ENCODE assay signal across 1 cellular context in the genomic region with DNA sequence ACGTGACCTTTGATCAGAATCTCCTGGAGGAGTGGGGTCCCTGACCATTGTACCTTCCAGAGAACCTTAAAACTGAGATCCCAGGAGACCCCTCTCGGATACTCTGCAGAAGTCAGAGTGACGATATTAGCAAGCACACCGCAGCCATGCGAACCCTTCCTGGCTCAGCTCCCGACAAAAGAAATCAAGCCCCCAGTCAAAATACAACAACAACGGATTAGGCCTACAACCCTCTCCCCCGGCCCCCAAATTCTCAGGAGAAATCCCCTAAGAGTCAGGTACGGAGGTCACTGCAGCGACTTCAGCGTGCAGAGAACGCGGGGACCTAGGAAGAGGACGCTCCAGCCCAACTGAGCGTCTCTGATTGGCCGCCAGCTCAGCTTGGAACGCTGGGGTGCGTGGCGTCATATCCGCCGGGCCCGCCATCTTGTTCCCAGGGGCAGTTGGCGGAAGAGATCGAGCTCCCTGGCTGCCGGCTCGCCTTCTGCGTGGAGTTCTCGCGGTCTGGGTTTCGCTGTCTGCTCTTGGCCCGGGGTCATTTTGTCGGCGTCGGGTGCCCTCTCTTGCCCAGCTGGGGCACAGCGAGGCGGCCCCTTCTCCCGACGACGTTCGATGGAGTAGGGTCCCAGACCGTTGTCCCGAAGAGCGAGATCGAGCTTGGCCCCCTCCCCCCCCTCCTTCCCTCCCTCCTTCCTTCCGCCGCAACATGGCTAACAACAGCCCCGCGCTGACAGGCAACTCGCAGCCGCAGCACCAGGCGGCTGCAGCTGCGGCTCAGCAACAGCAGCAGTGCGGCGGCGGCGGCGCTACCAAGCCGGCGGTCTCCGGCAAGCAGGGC.
TF ChIP-seq lines count a peak whose summit lies in the region.

PRPF38B (plus strand) TSS at position 425 of the 838 bp plus-strand sequence; CDS start at position 707, 282 bp downstream.

TF ChIP-seq in K562, 482 proteins besides CTCF, POLR2A, EP300 and RAD21 (continued from another document and continues in another):
- TF ChIP-seq, protein P1, sequence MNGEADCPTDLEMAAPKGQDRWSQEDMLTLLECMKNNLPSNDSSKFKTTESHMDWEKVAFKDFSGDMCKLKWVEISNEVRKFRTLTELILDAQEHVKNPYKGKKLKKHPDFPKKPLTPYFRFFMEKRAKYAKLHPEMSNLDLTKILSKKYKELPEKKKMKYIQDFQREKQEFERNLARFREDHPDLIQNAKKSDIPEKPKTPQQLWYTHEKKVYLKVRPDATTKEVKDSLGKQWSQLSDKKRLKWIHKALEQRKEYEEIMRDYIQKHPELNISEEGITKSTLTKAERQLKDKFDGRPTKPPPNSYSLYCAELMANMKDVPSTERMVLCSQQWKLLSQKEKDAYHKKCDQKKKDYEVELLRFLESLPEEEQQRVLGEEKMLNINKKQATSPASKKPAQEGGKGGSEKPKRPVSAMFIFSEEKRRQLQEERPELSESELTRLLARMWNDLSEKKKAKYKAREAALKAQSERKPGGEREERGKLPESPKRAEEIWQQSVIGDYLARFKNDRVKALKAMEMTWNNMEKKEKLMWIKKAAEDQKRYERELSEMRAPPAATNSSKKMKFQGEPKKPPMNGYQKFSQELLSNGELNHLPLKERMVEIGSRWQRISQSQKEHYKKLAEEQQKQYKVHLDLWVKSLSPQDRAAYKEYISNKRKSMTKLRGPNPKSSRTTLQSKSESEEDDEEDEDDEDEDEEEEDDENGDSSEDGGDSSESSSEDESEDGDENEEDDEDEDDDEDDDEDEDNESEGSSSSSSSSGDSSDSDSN (IDR thresholded peaks at IDR 0.05; ENCODE audit: borderline replicate concordance in 1 of 2, low read depth in 2 of 2, low read length in 2 of 2) = no peak
- TF ChIP-seq, protein P2, sequence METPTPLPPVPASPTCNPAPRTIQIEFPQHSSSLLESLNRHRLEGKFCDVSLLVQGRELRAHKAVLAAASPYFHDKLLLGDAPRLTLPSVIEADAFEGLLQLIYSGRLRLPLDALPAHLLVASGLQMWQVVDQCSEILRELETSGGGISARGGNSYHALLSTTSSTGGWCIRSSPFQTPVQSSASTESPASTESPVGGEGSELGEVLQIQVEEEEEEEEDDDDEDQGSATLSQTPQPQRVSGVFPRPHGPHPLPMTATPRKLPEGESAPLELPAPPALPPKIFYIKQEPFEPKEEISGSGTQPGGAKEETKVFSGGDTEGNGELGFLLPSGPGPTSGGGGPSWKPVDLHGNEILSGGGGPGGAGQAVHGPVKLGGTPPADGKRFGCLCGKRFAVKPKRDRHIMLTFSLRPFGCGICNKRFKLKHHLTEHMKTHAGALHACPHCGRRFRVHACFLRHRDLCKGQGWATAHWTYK (CRISPR knock-in tag; IDR thresholded peaks at IDR 0.05) = peak; percentile 19; the same call in 1 of the 2 replicates
- TF ChIP-seq ETS2 (tag; IDR thresholded peaks at IDR 0.05; ENCODE audit: borderline replicate concordance, poor library complexity, severe bottlenecking) = no peak
- peak; percentile 70 for TF ChIP-seq HMGN3 (IDR thresholded peaks at IDR 0.05; ENCODE audit: borderline replicate concordance, extremely low read depth, insufficient read length, low read depth, low read length)
- peak; percentile 45; the same call in 1 of the 2 replicates for TF ChIP-seq ZBED1 (IDR thresholded peaks at IDR 0.05)
- no peak for TF ChIP-seq HMBOX1 (IDR thresholded peaks at IDR 0.05)
- no peak for TF ChIP-seq IFI16 (CRISPR knock-in tag; IDR thresholded peaks at IDR 0.05)
- no peak; the same call in 1 of the 2 replicates for TF ChIP-seq DPF2 (IDR thresholded peaks at IDR 0.05)
- TF ChIP-seq LARP7 (IDR thresholded peaks at IDR 0.05) = no peak
- TF ChIP-seq ILF3 (IDR thresholded peaks at IDR 0.05; ENCODE audit: borderline replicate concordance) = no peak
- TF ChIP-seq, protein P3, sequence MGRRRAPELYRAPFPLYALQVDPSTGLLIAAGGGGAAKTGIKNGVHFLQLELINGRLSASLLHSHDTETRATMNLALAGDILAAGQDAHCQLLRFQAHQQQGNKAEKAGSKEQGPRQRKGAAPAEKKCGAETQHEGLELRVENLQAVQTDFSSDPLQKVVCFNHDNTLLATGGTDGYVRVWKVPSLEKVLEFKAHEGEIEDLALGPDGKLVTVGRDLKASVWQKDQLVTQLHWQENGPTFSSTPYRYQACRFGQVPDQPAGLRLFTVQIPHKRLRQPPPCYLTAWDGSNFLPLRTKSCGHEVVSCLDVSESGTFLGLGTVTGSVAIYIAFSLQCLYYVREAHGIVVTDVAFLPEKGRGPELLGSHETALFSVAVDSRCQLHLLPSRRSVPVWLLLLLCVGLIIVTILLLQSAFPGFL (CRISPR knock-in tag; IDR thresholded peaks at IDR 0.05) = no peak
- TF ChIP-seq ZC3H4 (CRISPR knock-in tag; IDR thresholded peaks at IDR 0.05; ENCODE audit: borderline replicate concordance) = no peak
- no peak for TF ChIP-seq CREB5 (CRISPR knock-in tag; IDR thresholded peaks at IDR 0.05)
- TF ChIP-seq KAT8 (IDR thresholded peaks at IDR 0.05; ENCODE audit: low read depth) = 0 out of 2 replicates have a peak, but pooled peaks have one; percentile 46
- peak; percentile 20 for TF ChIP-seq NFYB (IDR thresholded peaks at IDR 0.05; ENCODE audit: extremely low read depth, insufficient read length)
- TF ChIP-seq, protein P4, sequence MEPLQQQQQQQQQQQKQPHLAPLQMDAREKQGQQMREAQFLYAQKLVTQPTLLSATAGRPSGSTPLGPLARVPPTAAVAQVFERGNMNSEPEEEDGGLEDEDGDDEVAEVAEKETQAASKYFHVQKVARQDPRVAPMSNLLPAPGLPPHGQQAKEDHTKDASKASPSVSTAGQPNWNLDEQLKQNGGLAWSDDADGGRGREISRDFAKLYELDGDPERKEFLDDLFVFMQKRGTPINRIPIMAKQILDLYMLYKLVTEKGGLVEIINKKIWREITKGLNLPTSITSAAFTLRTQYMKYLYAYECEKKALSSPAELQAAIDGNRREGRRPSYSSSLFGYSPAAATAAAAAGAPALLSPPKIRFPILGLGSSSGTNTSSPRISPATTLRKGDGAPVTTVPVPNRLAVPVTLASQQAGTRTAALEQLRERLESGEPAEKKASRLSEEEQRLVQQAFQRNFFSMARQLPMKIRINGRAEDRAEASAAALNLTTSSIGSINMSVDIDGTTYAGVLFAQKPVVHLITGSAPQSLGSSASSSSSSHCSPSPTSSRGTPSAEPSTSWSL (CRISPR knock-in tag; IDR thresholded peaks at IDR 0.05; ENCODE audit: borderline replicate concordance) = no peak
- no peak; the same call in 1 of the 2 replicates for TF ChIP-seq BRD4 (IDR thresholded peaks at IDR 0.05)
- no peak for TF ChIP-seq MTA2 (IDR thresholded peaks at IDR 0.05; ENCODE audit: low read depth)
- peak; percentile 7; the same call in 1 of the 2 replicates for TF ChIP-seq ATF6 (CRISPR knock-in tag; IDR thresholded peaks at IDR 0.05)
- no peak for TF ChIP-seq TAL1 (IDR thresholded peaks at IDR 0.05)
- no peak for TF ChIP-seq SIRT6 (IDR thresholded peaks at IDR 0.05; ENCODE audit: low read depth, low read length)
- TF ChIP-seq ZNF644 (tag; IDR thresholded peaks at IDR 0.05; ENCODE audit: low read depth) = no peak
- TF ChIP-seq NBN (IDR thresholded peaks at IDR 0.05; ENCODE audit: low read depth) = peak; percentile 86
- TF ChIP-seq ZNF384 (IDR thresholded peaks at IDR 0.05; ENCODE audit: low read depth, low read length) = no peak
- no peak; the same call in 1 of the 2 replicates for TF ChIP-seq DEAF1 (CRISPR knock-in tag; IDR thresholded peaks at IDR 0.05)
- TF ChIP-seq CHD2 (IDR thresholded peaks at IDR 0.05; ENCODE audit: low read depth, low read length) = peak; percentile 76
- TF ChIP-seq, protein P5, sequence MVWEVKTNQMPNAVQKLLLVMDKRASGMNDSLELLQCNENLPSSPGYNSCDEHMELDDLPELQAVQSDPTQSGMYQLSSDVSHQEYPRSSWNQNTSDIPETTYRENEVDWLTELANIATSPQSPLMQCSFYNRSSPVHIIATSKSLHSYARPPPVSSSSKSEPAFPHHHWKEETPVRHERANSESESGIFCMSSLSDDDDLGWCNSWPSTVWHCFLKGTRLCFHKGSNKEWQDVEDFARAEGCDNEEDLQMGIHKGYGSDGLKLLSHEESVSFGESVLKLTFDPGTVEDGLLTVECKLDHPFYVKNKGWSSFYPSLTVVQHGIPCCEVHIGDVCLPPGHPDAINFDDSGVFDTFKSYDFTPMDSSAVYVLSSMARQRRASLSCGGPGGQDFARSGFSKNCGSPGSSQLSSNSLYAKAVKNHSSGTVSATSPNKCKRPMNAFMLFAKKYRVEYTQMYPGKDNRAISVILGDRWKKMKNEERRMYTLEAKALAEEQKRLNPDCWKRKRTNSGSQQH (CRISPR knock-in tag; IDR thresholded peaks at IDR 0.05) = no peak
- TF ChIP-seq ZNF668 (CRISPR knock-in tag; IDR thresholded peaks at IDR 0.05) = no peak
- TF ChIP-seq PHB2 (IDR thresholded peaks at IDR 0.05; ENCODE audit: low read depth) = no peak
- no peak for TF ChIP-seq RBM25 (IDR thresholded peaks at IDR 0.05; ENCODE audit: low read depth, low read length, severe bottlenecking)
